9 cellular contexts compared by ENCODE assay signal in genomic region chr20:61896058-61896961, GRCh38.
DNase-seq lines count a peak whose midpoint lies in the region; ATAC-seq, FAIRE-seq and TF ChIP-seq lines count a peak whose summit lies in the region.
"Had no signal": no experiment of that assay in that cellular context is flagged by ENCODE, and none has a peak within 500 bp of the region (broad histone marks: within the 10 kb centered on the region; RNA-seq: fewer than 3 reads in every experiment).

No MANE protein-coding gene starts in this region.

- H3K27ac ChIP-seq in left lung, result no peak overlapping the region
- no peak overlapping the region for H3K27ac ChIP-seq in thoracic aorta
- H3K27ac ChIP-seq: SK-N-MC had no signal

- DNase-seq in DMS79 (lab: John Stamatoyannopoulos, UW), result peak; percentile 10
- DNase-seq in RCC 7860 (ENCODE audit: low spot score), result peak; percentile 8
- peak; percentile 45 for DNase-seq in cerebellar cortex (ENCODE audit: low spot score)
- DNase-seq in left lung, result peak in 1 of 2 donors; percentile 76
- DNase-seq in thoracic aorta (ENCODE audit: low spot score), result no peak

- H3K4me3 ChIP-seq in left lung (no peak overlapping the region), thoracic aorta (no peak overlapping the region)
- H3K4me3 ChIP-seq: SK-N-MC had no signal

- intact Hi-C loops in left lung (cut with DNase I), result no loop called here

- no peak for FAIRE-seq in RCC 7860 (lab: Jason Lieb, UNC)

- ATAC-seq in HG02798 (IDR thresholded peaks at IDR 0.05; ENCODE audit: poor library complexity, unreplicated experiment), result peak; percentile 36
- ATAC-seq in left lung, result peak; percentile 86
- ATAC-seq in thoracic aorta (ENCODE audit: insufficient number of reproducible peaks, low FRiP score, low read depth), result no peak
- no peak for ATAC-seq in HG02588 (IDR thresholded peaks at IDR 0.05; ENCODE audit: unreplicated experiment)
- no peak for ATAC-seq in GM21786 (IDR thresholded peaks at IDR 0.05; ENCODE audit: unreplicated experiment)

- peaks cover 0 to 63% of the 10 kb centered on the region in 2 donors for H3K27me3 ChIP-seq in left lung
- no peaks in the 10 kb centered on the region for H3K27me3 ChIP-seq in thoracic aorta (replicated peaks; ENCODE audit: insufficient read depth)

- H3K9me3 ChIP-seq in left lung, result no peaks in the 10 kb centered on the region
- no peaks in the 10 kb centered on the region for H3K9me3 ChIP-seq in thoracic aorta

- TF ChIP-seq CTCF in left lung (IDR thresholded peaks at IDR 0.05) (peak; percentile 58 to 59), thoracic aorta (IDR thresholded peaks at IDR 0.05) (peak; percentile 50)

- H3K36me3 ChIP-seq in left lung (no peaks in the 10 kb centered on the region), thoracic aorta (no peaks in the 10 kb centered on the region)

- H3K4me1 ChIP-seq in left lung (no peaks in the 10 kb centered on the region), thoracic aorta (ENCODE audit: control insufficient read depth in 1 of 2, low read depth in 2 of 2) (no peaks in the 10 kb centered on the region)

Comparison
In these comparisons a context has a peak if more than half of its experiments do, and no peak if none do; other contexts are left out.
1. ATAC-seq: peak in HG02798 (single experiment) and left lung (single experiment); none in thoracic aorta (single experiment), HG02588 (single experiment) and GM21786 (single experiment).